Comparison of ENCODE assay signal across 9 cellular contexts in genomic region chr4:1809754-1810502, GRCh38. TPM values are rescaled to one million over a fixed set of nuclear protein-coding genes. Genes with fewer than 3 reads are reported as not detected.
A peak's percentile ranks its signal among the peaks of the same experiment; 100 is the strongest.
DNase-seq lines count a peak whose midpoint lies in the region; ATAC-seq and TF ChIP-seq lines count a peak whose summit lies in the region.
"Had no signal": no experiment of that assay in that cellular context is flagged by ENCODE, and none has a peak within 500 bp of the region (broad histone marks: within the 10 kb centered on the region; RNA-seq: fewer than 3 reads in every experiment).

No MANE protein-coding gene starts in this region.

- H3K9me3 Mint-ChIP-seq in osteocyte (ENCODE audit: unreplicated experiment), result no peaks in the 10 kb centered on the region

- ATAC-seq in gastroesophageal sphincter (peak; percentile 57), GM18870 (IDR thresholded peaks at IDR 0.05; ENCODE audit: unreplicated experiment) (no peak)

- H3K4me3 ChIP-seq in HL-60 (replicated peaks; ENCODE audit: insufficient read depth, low read length), result no peak overlapping the region
- H3K4me3 ChIP-seq in SJSA1, result no peak overlapping the region
- H3K4me3 ChIP-seq in gastroesophageal sphincter, result no peak overlapping the region
- H3K4me3 ChIP-seq in tibial artery, result no peak overlapping the region
- H3K4me3 ChIP-seq: SK-N-MC had no signal

- peaks cover 6% of the 10 kb centered on the region for H3K36me3 Mint-ChIP-seq in osteocyte (ENCODE audit: unreplicated experiment)

- no peaks in the 10 kb centered on the region for H3K27me3 Mint-ChIP-seq in osteocyte (ENCODE audit: unreplicated experiment)

- H3K36me3 ChIP-seq in SJSA1, result no peaks in the 10 kb centered on the region
- peaks cover 0 to 39% of the 10 kb centered on the region in 2 donors for H3K36me3 ChIP-seq in gastroesophageal sphincter
- H3K36me3 ChIP-seq in tibial artery, result peaks cover 9 to 32% (median 19%) of the 10 kb centered on the region in 3 donors

- WGBS in gastroesophageal sphincter (ENCODE audit: low coverage in 1 of 2), 2 donors, result 28% methylated on average over 2 of the region's 15 CpGs; no CpG with 5 or more reads in 1 of the 2 donors

- peak; percentile 94 for DNase-seq in D341Med (ENCODE audit: low spot score)
- DNase-seq in HL-60 (ENCODE audit: low read depth in 1 of 2, low spot score in 1 of 2), result peak; percentile 33 to 67
- peak; percentile 36 to 63 for DNase-seq in SJSA1 (ENCODE audit: low read depth in 1 of 2, low spot score in 2 of 2)
- DNase-seq in activated gamma-delta T cell treated with anti-CD3 and anti-CD28 coated beads, Interleukin-2, amount 50 U/mL, for 16 hours (ENCODE audit: low read depth), result peak; percentile 37
- peak; percentile 93 for DNase-seq in osteocyte (ENCODE audit: extremely low spot score, unreplicated experiment)
- DNase-seq in tibial artery, result no peak

- no peak overlapping the region for H3K27ac Mint-ChIP-seq in osteocyte (ENCODE audit: unreplicated experiment)

- no peak for TF ChIP-seq POLR2A in gastroesophageal sphincter (IDR thresholded peaks at IDR 0.05)

- H3K9me3 ChIP-seq in SJSA1 (replicated peaks), result no peaks in the 10 kb centered on the region
- no peaks in the 10 kb centered on the region for H3K9me3 ChIP-seq in gastroesophageal sphincter
- H3K9me3 ChIP-seq in tibial artery, result no peaks in the 10 kb centered on the region

- H3K4me1 ChIP-seq in SJSA1 (replicated peaks) (no peaks in the 10 kb centered on the region), gastroesophageal sphincter (no peaks in the 10 kb centered on the region), tibial artery (no peaks in the 10 kb centered on the region)

- TF ChIP-seq CTCF in HL-60 (IDR thresholded peaks at IDR 0.05; ENCODE audit: insufficient read depth, low read length) (peak; percentile 95), gastroesophageal sphincter (IDR thresholded peaks at IDR 0.05) (peak in 3 of 4 experiments; percentile 45 to 81 (median 58)), osteocyte (IDR thresholded peaks at IDR 0.05) (peak; percentile 94), tibial artery (IDR thresholded peaks at IDR 0.05) (peak; percentile 58 to 70)

- H3K4me3 Mint-ChIP-seq in osteocyte (ENCODE audit: unreplicated experiment), result no peak overlapping the region

- no peaks in the 10 kb centered on the region for H3K4me1 Mint-ChIP-seq in osteocyte (ENCODE audit: unreplicated experiment)

- H3K27me3 ChIP-seq in HL-60 (ENCODE audit: insufficient read depth, poor library complexity, severe bottlenecking) (no peaks in the 10 kb centered on the region), SJSA1 (replicated peaks) (no peaks in the 10 kb centered on the region), gastroesophageal sphincter (peaks cover 18% of the 10 kb centered on the region), tibial artery (no peaks in the 10 kb centered on the region)

- H3K27ac ChIP-seq in HL-60 (replicated peaks), result no peak overlapping the region
- H3K27ac ChIP-seq in SJSA1, result no peak overlapping the region
- no peak overlapping the region for H3K27ac ChIP-seq in gastroesophageal sphincter
- no peak overlapping the region for H3K27ac ChIP-seq in tibial artery
- H3K27ac ChIP-seq: SK-N-MC had no signal

- TF ChIP-seq EP300 in gastroesophageal sphincter (IDR thresholded peaks at IDR 0.05), result no peak

- intact Hi-C loops in tibial artery (cut with DNase I; ENCODE audit: low total_unique reads), result loop anchor here (2.0 kb wide), 1 partner anchor 63 kb away; no protein-coding TSS in a partner anchor

RNA-seq across cellular contexts. Expression of gene FGFR3, which starts 16.8 kb away (rescaled TPM):
- total RNA-seq in SJSA1 (2014; rRNA removed; shearing (Covaris generic)), result 10.2 and 13.8 TPM in 2 replicates
- total RNA-seq in gastroesophageal sphincter (10 to 100 TPM in 1 of 4 donors, 1 to 10 TPM in 3; 1.4 to 17.7 (median 1.8) TPM), osteocyte (6.4 and 6.9 TPM in 2 replicates)

RNA-seq across cellular contexts. Expression of gene LETM1, which starts 46.0 kb away (rescaled TPM):
- 13.1 and 18.6 TPM in 2 replicates for total RNA-seq in SJSA1 (2014; rRNA removed; shearing (Covaris generic))
- total RNA-seq in gastroesophageal sphincter (10 to 100 TPM; 24.0 to 29.2 (median 26.9) TPM), osteocyte (48.2 and 49.9 TPM in 2 replicates)

Comparison
In these comparisons a context has a peak if more than half of its experiments do, and no peak if none do; other contexts are left out.
1. DNase-seq: peak in D341Med (single experiment), HL-60 (2 of 2), SJSA1 (2 of 2), activated gamma-delta T cell treated with anti-CD3 and anti-CD28 coated beads, Interleukin-2, amount 50 U/mL, for 16 hours (single experiment) and osteocyte (single experiment); none in tibial artery (0 of 2).
2. Peak in every context shown above with its lines, with median percentiles within 50 percentile points of each other: CTCF ChIP-seq.